11 cellular contexts compared by ENCODE assay signal in the genomic region with DNA sequence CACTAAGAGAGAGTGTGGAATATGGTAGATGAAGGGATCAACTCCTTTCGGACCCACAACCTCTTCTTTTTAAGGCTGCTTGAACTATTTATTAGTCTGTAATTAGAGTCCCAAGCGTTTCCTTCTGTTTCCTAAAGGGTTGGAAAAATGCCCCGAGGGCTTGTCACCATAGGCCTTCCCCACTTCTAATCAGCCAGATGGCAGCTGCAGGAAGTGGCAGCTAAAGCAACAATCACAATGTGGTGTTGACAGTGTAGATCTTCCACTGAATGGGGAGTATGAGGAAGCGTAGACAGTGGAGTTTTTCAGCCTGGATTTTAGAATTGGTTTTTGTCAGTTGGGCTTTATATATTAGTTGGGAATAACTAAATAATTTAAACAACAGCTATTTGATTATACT. TPM values are rescaled to one million over a fixed set of nuclear protein-coding genes. Genes with fewer than 3 reads are reported as not detected.
A peak's percentile ranks its signal among the peaks of the same experiment; 100 is the strongest.
DNase-seq lines count a peak whose midpoint lies in the region; ATAC-seq and TF ChIP-seq lines count a peak whose summit lies in the region.
"Had no signal": no experiment of that assay in that cellular context is flagged by ENCODE, and none has a peak within 500 bp of the region (broad histone marks: within the 10 kb centered on the region; RNA-seq: fewer than 3 reads in every experiment).

No MANE protein-coding gene starts in this region.

- H3K9me3 Mint-ChIP-seq in CD8-positive, alpha-beta T cell, result no peaks in the 10 kb centered on the region
- H3K9me3 Mint-ChIP-seq: natural killer cell had no signal

- DNase-seq in CMK (ENCODE audit: low read depth), result peak; percentile 63
- DNase-seq in NCI-H146 (lab: John Stamatoyannopoulos, UW), result peak; percentile 100
- DNase-seq in SHP77 (lab: John Stamatoyannopoulos, UW), result peak; percentile 74 to 90
- DNase-seq in right cardiac atrium, result peak in 1 of 3 donors; percentile 59
- no peak for DNase-seq in CD8-positive, alpha-beta T cell
- no peak for DNase-seq in D341Med (ENCODE audit: low spot score)
- DNase-seq in right lobe of liver, result no peak
- no peak for DNase-seq in inferior parietal cortex (ENCODE audit: extremely low spot score)
- DNase-seq: foreskin keratinocyte, natural killer cell had no signal

- H3K4me3 Mint-ChIP-seq in CD8-positive, alpha-beta T cell, result no peak overlapping the region
- H3K4me3 Mint-ChIP-seq: natural killer cell had no signal

- 23% methylated on average over 4 of the region's 4 CpGs for WGBS in right cardiac atrium
- WGBS in right lobe of liver (ENCODE audit: insufficient coverage, low coverage, low lambda C conversion rate, missing lambda C conversion rate), result 45% methylated on average over 4 of the region's 4 CpGs

- POLR2A ChIA-PET in CD8-positive, alpha-beta T cell (lab: Charles Lee), result no interaction called here

- no peak overlapping the region for H3K27ac Mint-ChIP-seq in CD8-positive, alpha-beta T cell
- H3K27ac Mint-ChIP-seq: natural killer cell had no signal

- no peak for TF ChIP-seq POLR2A in right lobe of liver (IDR thresholded peaks at IDR 0.05)

- H3K4me3 ChIP-seq in right cardiac atrium (ENCODE audit: low read length), result no peak overlapping the region
- H3K4me3 ChIP-seq in CD8-positive, alpha-beta T cell (ENCODE audit: low read depth, low read length), result no peak overlapping the region
- no peak overlapping the region for H3K4me3 ChIP-seq in right lobe of liver

- H3K27ac ChIP-seq in right cardiac atrium (ENCODE audit: low read length) (no peak overlapping the region), right lobe of liver (no peak overlapping the region)
- H3K27ac ChIP-seq in CD8-positive, alpha-beta T cell (ENCODE audit: low read depth, low read length), result no peak overlapping the region
- H3K27ac ChIP-seq: foreskin keratinocyte, HL-60 had no signal

- H3K36me3 ChIP-seq in CD8-positive, alpha-beta T cell (ENCODE audit: insufficient read depth, low read length), result no peaks in the 10 kb centered on the region
- no peaks in the 10 kb centered on the region for H3K36me3 ChIP-seq in right lobe of liver

- peaks cover 23% of the 10 kb centered on the region for H3K27me3 Mint-ChIP-seq in CD8-positive, alpha-beta T cell (ENCODE audit: low read depth)

- no peaks in the 10 kb centered on the region for H3K9me3 ChIP-seq in right cardiac atrium (ENCODE audit: control insufficient read depth, low read length)
- no peaks in the 10 kb centered on the region for H3K9me3 ChIP-seq in CD8-positive, alpha-beta T cell (ENCODE audit: low read length)
- H3K9me3 ChIP-seq in right lobe of liver, result no peaks in the 10 kb centered on the region

- H3K36me3 Mint-ChIP-seq in CD8-positive, alpha-beta T cell, result no peaks in the 10 kb centered on the region
- H3K36me3 Mint-ChIP-seq: natural killer cell had no signal

- CTCF ChIA-PET in CD8-positive, alpha-beta T cell (lab: Charles Lee), result no interaction called here

- TF ChIP-seq CTCF in CD8-positive, alpha-beta T cell (IDR thresholded peaks at IDR 0.05), result no peak
- TF ChIP-seq CTCF in right lobe of liver (IDR thresholded peaks at IDR 0.05), result no peak

- H3K27me3 ChIP-seq in right cardiac atrium (ENCODE audit: control insufficient read depth, insufficient read depth) (no peaks in the 10 kb centered on the region), right lobe of liver (no peaks in the 10 kb centered on the region)
- no peaks in the 10 kb centered on the region for H3K27me3 ChIP-seq in CD8-positive, alpha-beta T cell (ENCODE audit: insufficient read depth, low read length)

- no peaks in the 10 kb centered on the region for H3K4me1 ChIP-seq in right cardiac atrium (ENCODE audit: control insufficient read depth, insufficient read depth, low read length)
- no peaks in the 10 kb centered on the region for H3K4me1 ChIP-seq in CD8-positive, alpha-beta T cell (ENCODE audit: insufficient read depth, low read length)
- peaks cover 0 to 4% (median 0%) of the 10 kb centered on the region in 4 donors for H3K4me1 ChIP-seq in right lobe of liver
- H3K4me1 ChIP-seq: foreskin keratinocyte had no signal

- intact Hi-C loops in right cardiac atrium (cut with DNase I), result no loop called here
- intact Hi-C loops in CD8-positive, alpha-beta T cell (cut with DNase I, micrococcal nuclease), result no loop called here
- intact Hi-C loops in right lobe of liver (cut with DNase I), result no loop called here

- no peaks in the 10 kb centered on the region for H3K4me1 Mint-ChIP-seq in CD8-positive, alpha-beta T cell (ENCODE audit: low read depth)

- peak; percentile 86 to 91 for ATAC-seq in right cardiac atrium
- no peak for ATAC-seq in CD8-positive, alpha-beta T cell
- ATAC-seq in right lobe of liver, result no peak
- ATAC-seq: foreskin keratinocyte, natural killer cell had no signal

RNA-seq across cellular contexts. Expression of a gene that starts 40.6 kb away (rescaled TPM):
- not detected for total RNA-seq in right cardiac atrium
- 0.05 TPM for polyA plus RNA-seq in right cardiac atrium
- not detected for total RNA-seq in CD8-positive, alpha-beta T cell
- not detected for total RNA-seq in right lobe of liver
- total RNA-seq: foreskin keratinocyte had no signal
- polyA plus RNA-seq: foreskin keratinocyte had no signal

Comparison
In these comparisons a context has a peak if more than half of its experiments do, and no peak if none do; other contexts are left out.
1. DNase-seq: peak in CMK (single experiment), NCI-H146 (single experiment) and SHP77 (2 of 2); none in CD8-positive, alpha-beta T cell (0 of 7), D341Med (single experiment), right lobe of liver (0 of 3) and inferior parietal cortex (single experiment).
2. ATAC-seq: peak in right cardiac atrium (2 of 2); none in CD8-positive, alpha-beta T cell (single experiment) and right lobe of liver (0 of 4).